In the genomic region with DNA sequence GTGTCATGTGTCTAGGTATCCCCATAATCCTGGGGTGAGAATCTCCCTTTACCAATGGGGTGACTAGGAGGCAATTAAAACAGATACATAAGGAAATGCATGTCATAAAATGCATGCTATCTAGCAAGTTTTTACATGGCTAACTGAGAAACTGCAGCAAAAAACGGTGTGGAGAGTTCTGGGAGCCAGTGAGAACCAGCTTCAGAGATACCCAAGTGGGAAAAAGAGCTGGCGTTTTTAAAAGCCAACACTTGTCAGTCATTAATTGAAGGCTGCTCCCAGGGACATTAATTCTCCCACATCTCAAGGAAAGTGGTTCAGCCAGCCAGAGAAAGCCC, we compare ENCODE assay signal across 24 cellular contexts. TPM values are rescaled to one million over a fixed set of nuclear protein-coding genes. Genes with fewer than 3 reads are reported as not detected.
DNase-seq lines count a peak whose midpoint lies in the region; ATAC-seq and TF ChIP-seq lines count a peak whose summit lies in the region.
"Had no signal": no experiment of that assay in that cellular context is flagged by ENCODE, and none has a peak within 500 bp of the region (broad histone marks: within the 10 kb centered on the region; RNA-seq: fewer than 3 reads in every experiment).

No MANE protein-coding gene starts in this region.

- TF ChIP-seq CTCF in CD4-positive, alpha-beta T cell (IDR thresholded peaks at IDR 0.05): no peak
- TF ChIP-seq CTCF in natural killer cell (IDR thresholded peaks at IDR 0.05): no peak

- no peaks in the 10 kb centered on the region for H3K27me3 ChIP-seq in CD4-positive, alpha-beta T cell (ENCODE audit: control insufficient read depth, insufficient read depth, low read length)
- H3K27me3 ChIP-seq: heart left ventricle, SJSA1 had no signal

- CTCF ChIA-PET in CD4-positive, alpha-beta T cell (lab: Charles Lee): interaction anchor here (0.6 to 1.4 kb wide), 3 partner anchors 14 to 1006 kb away, joined by 3 to 5 read pairs (median 4); no protein-coding TSS in a partner anchor

- intact Hi-C loops in activated CD4-positive, alpha-beta T cell treated with anti-CD3 and anti-CD28 coated beads, Interleukin-2, amount 10 ng/mL, durations not matched to agents 24 days and 14 days (cut with micrococcal nuclease): loop anchor here (5.0 to 10.0 kb wide), 3 partner anchors 134 to 609 kb away; partner anchors contain the start of gene RSU1
- intact Hi-C loops in CD4-positive, alpha-beta T cell (cut with DNase I, micrococcal nuclease): loop anchor here in 1 of 2 experiments (10.0 kb wide), 2 partner anchors 401 to 991 kb away; partner anchors contain the start of gene PTER
- intact Hi-C loops in activated T-helper 2 cell treated with anti-CD3 and anti-CD28 coated beads, Interferon-gamma antibody, Interleukin-2, Interleukin-4, amounts not matched to agents 10 μg/mL and 5 μg/mL and 100 μg/mL, durations not matched to agents 14 hours and 24 hours and 36 hours (cut with micrococcal nuclease): loop anchor here (5.0 to 10.0 kb wide), 4 partner anchors 86 to 584 kb away; no protein-coding TSS in a partner anchor
- intact Hi-C loops in natural killer cell (cut with micrococcal nuclease): loop anchor here (5.0 kb wide), 2 partner anchors 216 to 399 kb away; partner anchors contain the start of gene STAM

- peak overlapping the region; percentile 37 for H3K4me3 Mint-ChIP-seq in activated CD4-positive, alpha-beta T cell treated with anti-CD3 and anti-CD28 coated beads, Interleukin-2, amount 10 ng/mL, durations not matched to agents 24 days and 14 days
- H3K4me3 Mint-ChIP-seq in CD4-positive, alpha-beta T cell: peak overlapping the region; percentile 43
- no peak overlapping the region for H3K4me3 Mint-ChIP-seq in activated T-helper 2 cell treated with anti-CD3 and anti-CD28 coated beads, Interferon-gamma antibody, Interleukin-2, Interleukin-4, amounts not matched to agents 10 μg/mL and 5 μg/mL and 100 μg/mL, durations not matched to agents 14 hours and 24 hours and 36 hours (ENCODE audit: low read depth)
- H3K4me3 Mint-ChIP-seq in natural killer cell: peak overlapping the region; percentile 54

- H3K27ac Mint-ChIP-seq in activated CD4-positive, alpha-beta T cell treated with anti-CD3 and anti-CD28 coated beads, Interleukin-2, amount 10 ng/mL, durations not matched to agents 24 days and 14 days: peak overlapping the region; percentile 55
- H3K27ac Mint-ChIP-seq in CD4-positive, alpha-beta T cell: peak overlapping the region; percentile 93
- H3K27ac Mint-ChIP-seq in activated T-helper 2 cell treated with anti-CD3 and anti-CD28 coated beads, Interferon-gamma antibody, Interleukin-2, Interleukin-4, amounts not matched to agents 10 μg/mL and 5 μg/mL and 100 μg/mL, durations not matched to agents 14 hours and 24 hours and 36 hours: peak overlapping the region; percentile 40
- H3K27ac Mint-ChIP-seq in natural killer cell: peak overlapping the region; percentile 89 to 95

- no peak for DNase-seq in activated CD4-positive, alpha-beta T cell treated with anti-CD3 and anti-CD28 coated beads, Interleukin-2, amount 10 ng/mL, durations not matched to agents 24 days and 14 days
- DNase-seq in activated CD4-positive, alpha-beta T cell treated with anti-CD3 and anti-CD28 coated beads for 4 hours: no peak
- no peak for DNase-seq in CD4-positive, alpha-beta T cell
- DNase-seq in activated T-helper 2 cell treated with anti-CD3 and anti-CD28 coated beads, Interferon-gamma antibody, Interleukin-2, Interleukin-4, amounts not matched to agents 10 μg/mL and 5 μg/mL and 100 μg/mL, durations not matched to agents 14 hours and 24 hours and 36 hours (ENCODE audit: low spot score): no peak
- DNase-seq in natural killer cell (no peak), NCI-H524 (lab: John Stamatoyannopoulos, UW) (no peak), NCI-H187 treated with DMSO at 0.1 percent for 48 hours (lab: John Stamatoyannopoulos, UW) (no peak)
- DNase-seq: AML-193, Calu3, cerebellar nuclear complex, DND-41, dorsolateral prefrontal cortex, mesenchymal stem cell, NCI-H1694, NCI-H69, substantia nigra had no signal

- H3K36me3 Mint-ChIP-seq in activated CD4-positive, alpha-beta T cell treated with anti-CD3 and anti-CD28 coated beads, Interleukin-2, amount 10 ng/mL, durations not matched to agents 24 days and 14 days (ENCODE audit: low read depth): no peaks in the 10 kb centered on the region
- no peaks in the 10 kb centered on the region for H3K36me3 Mint-ChIP-seq in CD4-positive, alpha-beta T cell (ENCODE audit: low read depth)
- no peaks in the 10 kb centered on the region for H3K36me3 Mint-ChIP-seq in activated T-helper 2 cell treated with anti-CD3 and anti-CD28 coated beads, Interferon-gamma antibody, Interleukin-2, Interleukin-4, amounts not matched to agents 10 μg/mL and 5 μg/mL and 100 μg/mL, durations not matched to agents 14 hours and 24 hours and 36 hours (ENCODE audit: low read depth)
- H3K36me3 Mint-ChIP-seq in natural killer cell: no peaks in the 10 kb centered on the region
- H3K36me3 Mint-ChIP-seq: activated naive CD4-positive, alpha-beta T cell treated with anti-CD3 and anti-CD28 coated beads, Interleukin-2, amount 50 U/mL, for 72 hours had no signal

- peaks cover 68% of the 10 kb centered on the region for H3K4me1 Mint-ChIP-seq in activated CD4-positive, alpha-beta T cell treated with anti-CD3 and anti-CD28 coated beads, Interleukin-2, amount 10 ng/mL, durations not matched to agents 24 days and 14 days
- H3K4me1 Mint-ChIP-seq in CD4-positive, alpha-beta T cell (ENCODE audit: low read depth): peaks cover 86% of the 10 kb centered on the region
- peaks cover 74% of the 10 kb centered on the region for H3K4me1 Mint-ChIP-seq in activated T-helper 2 cell treated with anti-CD3 and anti-CD28 coated beads, Interferon-gamma antibody, Interleukin-2, Interleukin-4, amounts not matched to agents 10 μg/mL and 5 μg/mL and 100 μg/mL, durations not matched to agents 14 hours and 24 hours and 36 hours (ENCODE audit: low read depth)
- H3K4me1 Mint-ChIP-seq in natural killer cell: peaks cover 71 to 73% of the 10 kb centered on the region in 2 donors

- no peaks in the 10 kb centered on the region for H3K9me3 ChIP-seq in CD4-positive, alpha-beta T cell (ENCODE audit: control insufficient read depth, low read length)
- H3K9me3 ChIP-seq: HAP-1, heart left ventricle, SJSA1 had no signal

- H3K27ac ChIP-seq in CD4-positive, alpha-beta T cell (ENCODE audit: low read depth, low read length): peak overlapping the region; percentile 67
- H3K27ac ChIP-seq: dorsolateral prefrontal cortex, SJSA1, VCaP had no signal

- H3K27me3 Mint-ChIP-seq in activated CD4-positive, alpha-beta T cell treated with anti-CD3 and anti-CD28 coated beads, Interleukin-2, amount 10 ng/mL, durations not matched to agents 24 days and 14 days: peaks cover 2% of the 10 kb centered on the region
- H3K27me3 Mint-ChIP-seq in CD4-positive, alpha-beta T cell: no peaks in the 10 kb centered on the region
- peaks cover 3% of the 10 kb centered on the region for H3K27me3 Mint-ChIP-seq in activated T-helper 2 cell treated with anti-CD3 and anti-CD28 coated beads, Interferon-gamma antibody, Interleukin-2, Interleukin-4, amounts not matched to agents 10 μg/mL and 5 μg/mL and 100 μg/mL, durations not matched to agents 14 hours and 24 hours and 36 hours (ENCODE audit: low read depth)
- H3K27me3 Mint-ChIP-seq in natural killer cell (ENCODE audit: low read depth in 2 of 2): no peaks in the 10 kb centered on the region

- POLR2A ChIA-PET in CD4-positive, alpha-beta T cell (lab: Charles Lee): interaction anchor here (1.0 to 5.3 kb wide), 11 partner anchors 10 to 609 kb away, joined by 3 to 29 read pairs (median 4); partner anchors contain the start of genes RSU1, ST8SIA6, STAM and TRDMT1

- no peaks in the 10 kb centered on the region for H3K9me3 Mint-ChIP-seq in activated CD4-positive, alpha-beta T cell treated with anti-CD3 and anti-CD28 coated beads, Interleukin-2, amount 10 ng/mL, durations not matched to agents 24 days and 14 days
- no peaks in the 10 kb centered on the region for H3K9me3 Mint-ChIP-seq in CD4-positive, alpha-beta T cell
- H3K9me3 Mint-ChIP-seq in activated T-helper 2 cell treated with anti-CD3 and anti-CD28 coated beads, Interferon-gamma antibody, Interleukin-2, Interleukin-4, amounts not matched to agents 10 μg/mL and 5 μg/mL and 100 μg/mL, durations not matched to agents 14 hours and 24 hours and 36 hours: no peaks in the 10 kb centered on the region
- no peaks in the 10 kb centered on the region for H3K9me3 Mint-ChIP-seq in natural killer cell
- H3K9me3 Mint-ChIP-seq: activated naive CD4-positive, alpha-beta T cell treated with anti-CD3 and anti-CD28 coated beads, Interleukin-2, amount 50 U/mL, for 72 hours had no signal

- ATAC-seq in CD4-positive, alpha-beta T cell (ENCODE audit: poor library complexity): no peak
- ATAC-seq in natural killer cell (no peak), GM21576 (IDR thresholded peaks at IDR 0.05; ENCODE audit: unreplicated experiment) (no peak)

RNA-seq across cellular contexts. Expression of gene ST8SIA6, which starts 28.2 kb away (rescaled TPM):
- not detected in 2 replicates for total RNA-seq in activated CD4-positive, alpha-beta T cell treated with anti-CD3 and anti-CD28 coated beads, Interleukin-2, amount 10 ng/mL, durations not matched to agents 24 days and 14 days
- under 1 TPM; 0.19 to 0.34 TPM for total RNA-seq in CD4-positive, alpha-beta T cell
- not detected in 2 replicates for total RNA-seq in activated T-helper 2 cell treated with anti-CD3 and anti-CD28 coated beads, Interferon-gamma antibody, Interleukin-2, Interleukin-4, amounts not matched to agents 10 μg/mL and 5 μg/mL and 100 μg/mL, durations not matched to agents 14 hours and 24 hours and 36 hours
- total RNA-seq in natural killer cell: 10 to 100 TPM; 12.2 to 19.7 (median 12.5) TPM
- total RNA-seq: RPMI7951, smooth muscle cell had no signal

Comparison
In these comparisons a context has a peak if more than half of its experiments do, and no peak if none do; other contexts are left out.
1. H3K27ac Mint-ChIP-seq: peak in every context shown above with its lines; median percentile 93 in CD4-positive, alpha-beta T cell; 92 in natural killer cell; 55 in activated CD4-positive, alpha-beta T cell treated with anti-CD3 and anti-CD28 coated beads, Interleukin-2, amount 10 ng/mL, durations not matched to agents 24 days and 14 days; 40 in activated T-helper 2 cell treated with anti-CD3 and anti-CD28 coated beads, Interferon-gamma antibody, Interleukin-2, Interleukin-4, amounts not matched to agents 10 μg/mL and 5 μg/mL and 100 μg/mL, durations not matched to agents 14 hours and 24 hours and 36 hours.
2. RNA of gene ST8SIA6, which starts 28.2 kb away (total RNA-seq): 12.2 to 19.7 TPM in natural killer cell; 0.19 to 0.34 TPM in CD4-positive, alpha-beta T cell, not detected in activated CD4-positive, alpha-beta T cell treated with anti-CD3 and anti-CD28 coated beads, Interleukin-2, amount 10 ng/mL, durations not matched to agents 24 days and 14 days and not detected in activated T-helper 2 cell treated with anti-CD3 and anti-CD28 coated beads, Interferon-gamma antibody, Interleukin-2, Interleukin-4, amounts not matched to agents 10 μg/mL and 5 μg/mL and 100 μg/mL, durations not matched to agents 14 hours and 24 hours and 36 hours; every median in the first group is over 4 times any median in the second.